In genomic region chr4:182062936-182063335, GRCh38 we compare ENCODE assay signal across 12 cellular contexts.
DNase-seq lines count a peak whose midpoint lies in the region.
"Had no signal": no experiment of that assay in that cellular context is flagged by ENCODE, and none has a peak within 500 bp of the region (broad histone marks: within the 10 kb centered on the region; RNA-seq: fewer than 3 reads in every experiment).

No MANE protein-coding gene starts in this region.

- in situ Hi-C loops in Caki2 (cut with HindIII; ENCODE audit: low pct_unique_long_range_greater_than_20kb, low sequenced_read_pairs): no loop called here

- H3K9ac ChIP-seq in HUES48 (ENCODE audit: low read depth, low read length): no peak overlapping the region

- peak overlapping the region; percentile 5; the same call in 1 of the 2 replicates for H3K4me3 ChIP-seq in HUES48 (ENCODE audit: low read depth, low read length)
- H3K4me3 ChIP-seq: ascending aorta had no signal

- H3K27me3 ChIP-seq in HUES48 (ENCODE audit: control insufficient read depth, insufficient read depth, low read length): no peaks in the 10 kb centered on the region
- H3K27me3 ChIP-seq: ascending aorta had no signal

- peak overlapping the region; percentile 80 for H3K27ac ChIP-seq in HUES48 (ENCODE audit: low read depth, low read length)
- H3K27ac ChIP-seq: ascending aorta had no signal

- H3K36me3 ChIP-seq in HUES48 (ENCODE audit: control insufficient read depth, insufficient read depth, low read length): peaks cover 7% of the 10 kb centered on the region; the same call in 1 of the 2 replicates
- H3K36me3 ChIP-seq: ascending aorta had no signal

- H3K9me3 ChIP-seq in HUES48 (ENCODE audit: control insufficient read depth, insufficient read depth, low read length): peaks cover 10% of the 10 kb centered on the region
- H3K9me3 ChIP-seq: ascending aorta had no signal

- H3K4me1 ChIP-seq in HUES48 (ENCODE audit: control insufficient read depth, insufficient read depth, low read length): peaks cover 24% of the 10 kb centered on the region
- H3K4me1 ChIP-seq: ascending aorta had no signal

- DNase-seq in Caki2 (ENCODE audit: low read depth) (peak; percentile 61), brain pericyte (ENCODE audit: low read depth, low spot score) (peak; percentile 53), myocyte (ENCODE audit: low read depth) (peak; percentile 72), GM19240 (ENCODE audit: insufficient read length, low spot score) (no peak), NCI-H526 (lab: John Stamatoyannopoulos, UW) (no peak), iPS-NIHi11 (ENCODE audit: low spot score) (no peak), NCI-H1105 (lab: John Stamatoyannopoulos, UW) (no peak)
- DNase-seq: activated CD4-positive, alpha-beta T cell treated with anti-CD3 and anti-CD28 coated beads, Interleukin-2, amount 50 U/mL, for 48 hours; DND-41; left cardiac atrium had no signal

Comparison
In these comparisons a context has a peak if more than half of its experiments do, and no peak if none do; other contexts are left out.
1. DNase-seq: peak in Caki2 (single experiment), brain pericyte (single experiment) and myocyte (single experiment); none in GM19240 (single experiment), NCI-H526 (0 of 2), iPS-NIHi11 (single experiment) and NCI-H1105 (single experiment).